Comparison of ENCODE assay signal across 13 cellular contexts in genomic region chr2:11004206-11004605, GRCh38.
DNase-seq lines count a peak whose midpoint lies in the region; ATAC-seq and TF ChIP-seq lines count a peak whose summit lies in the region.
"Had no signal": no experiment of that assay in that cellular context is flagged by ENCODE, and none has a peak within 500 bp of the region (broad histone marks: within the 10 kb centered on the region; RNA-seq: fewer than 3 reads in every experiment).

No MANE protein-coding gene starts in this region.

- TF ChIP-seq CTCF in fibroblast of the aortic adventitia (IDR thresholded peaks at IDR 0.05; ENCODE audit: insufficient read depth, low read length), result no peak
- no peak for TF ChIP-seq CTCF in right atrium auricular region (IDR thresholded peaks at IDR 0.05)

- DNase-seq in A172 (ENCODE audit: low spot score), result peak; percentile 67
- peak; percentile 23 for DNase-seq in LHCN-M2 (ENCODE audit: low read depth)
- peak; percentile 21 for DNase-seq in fibroblast of the aortic adventitia (ENCODE audit: low read depth)
- DNase-seq in activated T-cell treated with anti-CD3 and anti-CD28 coated beads for 4 hours, result no peak
- DNase-seq in right atrium auricular region (ENCODE audit: low spot score), result no peak
- DNase-seq: DND-41, endodermal cell, NCI-H748 treated with DMSO at 0.1 percent for 48 hours, T-helper 17 cell had no signal

- H3K4me3 ChIP-seq in fibroblast of the aortic adventitia (ENCODE audit: low read depth, low read length) (no peak overlapping the region), right atrium auricular region (no peak overlapping the region)

- ATAC-seq in SK-N-SH treated with all-trans-retinoic acid at 6 μM for 48 hours (peak; percentile 81), GM18861 (IDR thresholded peaks at IDR 0.05; ENCODE audit: unreplicated experiment) (no peak), HG02763 (IDR thresholded peaks at IDR 0.05; ENCODE audit: unreplicated experiment) (no peak)
- ATAC-seq: sciatic nerve, T-helper 17 cell had no signal

- H3K4me1 ChIP-seq in right atrium auricular region, result no peaks in the 10 kb centered on the region

- no peak overlapping the region for H3K27ac ChIP-seq in right atrium auricular region

- no peaks in the 10 kb centered on the region for H3K9me3 ChIP-seq in right atrium auricular region

- no peaks in the 10 kb centered on the region for H3K36me3 ChIP-seq in right atrium auricular region

- no peaks in the 10 kb centered on the region for H3K27me3 ChIP-seq in right atrium auricular region

TF ChIP-seq in SK-N-SH treated with all-trans-retinoic acid at 6 μM for 48 hours, 23 proteins besides CTCF, POLR2A, EP300 and RAD21:
- TF ChIP-seq ZNF8 (CRISPR knock-in tag; IDR thresholded peaks at IDR 0.05), result no peak
- no peak for TF ChIP-seq PATZ1 (CRISPR knock-in tag; IDR thresholded peaks at IDR 0.05; ENCODE audit: borderline replicate concordance)
- TF ChIP-seq ZFP3 (CRISPR knock-in tag; IDR thresholded peaks at IDR 0.05), result no peak
- TF ChIP-seq SNAI2 (CRISPR knock-in tag; IDR thresholded peaks at IDR 0.05), result no peak
- TF ChIP-seq CREB5 (CRISPR knock-in tag; IDR thresholded peaks at IDR 0.05; ENCODE audit: low read depth), result no peak
- no peak for TF ChIP-seq POU6F1 (CRISPR knock-in tag; IDR thresholded peaks at IDR 0.05; ENCODE audit: borderline replicate concordance, low read depth)
- TF ChIP-seq ARNTL (CRISPR knock-in tag; IDR thresholded peaks at IDR 0.05; ENCODE audit: borderline replicate concordance, low read depth), result no peak
- no peak for TF ChIP-seq ZNF565 (CRISPR knock-in tag; conservative IDR thresholded peaks at IDR 0.05; ENCODE audit: low read depth)
- no peak for TF ChIP-seq ESRRG (CRISPR knock-in tag; IDR thresholded peaks at IDR 0.05)
- no peak for TF ChIP-seq TSHZ2 (CRISPR knock-in tag; IDR thresholded peaks at IDR 0.05)
- no peak for TF ChIP-seq ISL1 (CRISPR knock-in tag; IDR thresholded peaks at IDR 0.05)
- no peak for TF ChIP-seq CSRNP3 (CRISPR knock-in tag; IDR thresholded peaks at IDR 0.05)
- no peak for TF ChIP-seq RARB (CRISPR knock-in tag; IDR thresholded peaks at IDR 0.05)
- no peak for TF ChIP-seq TCF4 (CRISPR knock-in tag; IDR thresholded peaks at IDR 0.05; ENCODE audit: borderline replicate concordance)
- TF ChIP-seq GLIS3 (CRISPR knock-in tag; IDR thresholded peaks at IDR 0.05), result no peak
- no peak for TF ChIP-seq TOX (CRISPR knock-in tag; IDR thresholded peaks at IDR 0.05; ENCODE audit: borderline replicate concordance)
- no peak for TF ChIP-seq OSR1 (CRISPR knock-in tag; IDR thresholded peaks at IDR 0.05)

Comparison
In these comparisons a context has a peak if more than half of its experiments do, and no peak if none do; other contexts are left out.
1. DNase-seq: peak in A172 (single experiment), LHCN-M2 (single experiment) and fibroblast of the aortic adventitia (single experiment); none in activated T-cell treated with anti-CD3 and anti-CD28 coated beads for 4 hours (single experiment) and right atrium auricular region (single experiment).